In the genomic region with DNA sequence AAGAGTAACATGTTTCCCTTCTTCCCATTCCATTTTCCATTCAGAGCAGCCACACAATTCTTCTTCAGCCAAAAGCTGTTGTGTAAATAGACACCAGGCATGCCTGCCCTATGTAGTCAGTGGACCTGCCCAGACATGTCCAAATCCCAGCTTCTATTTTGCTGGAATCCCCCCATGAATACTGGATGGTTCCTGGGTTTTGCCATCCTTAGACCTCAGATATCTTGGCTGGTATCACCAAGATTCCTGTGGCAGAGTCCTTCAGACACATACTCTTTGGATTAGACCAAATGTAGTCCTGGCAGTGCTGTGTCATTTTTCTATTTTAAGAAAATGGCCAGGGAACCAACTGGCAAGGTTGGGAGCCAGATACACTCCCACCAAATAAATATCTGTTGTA, we compare ENCODE assay signal across 1 cellular context.
TF ChIP-seq lines count a peak whose summit lies in the region.

No MANE protein-coding gene starts in this region.

TF ChIP-seq in SK-N-SH, 30 proteins besides CTCF, POLR2A, EP300 and RAD21 (continued from another document):
- TF ChIP-seq, protein P1, sequence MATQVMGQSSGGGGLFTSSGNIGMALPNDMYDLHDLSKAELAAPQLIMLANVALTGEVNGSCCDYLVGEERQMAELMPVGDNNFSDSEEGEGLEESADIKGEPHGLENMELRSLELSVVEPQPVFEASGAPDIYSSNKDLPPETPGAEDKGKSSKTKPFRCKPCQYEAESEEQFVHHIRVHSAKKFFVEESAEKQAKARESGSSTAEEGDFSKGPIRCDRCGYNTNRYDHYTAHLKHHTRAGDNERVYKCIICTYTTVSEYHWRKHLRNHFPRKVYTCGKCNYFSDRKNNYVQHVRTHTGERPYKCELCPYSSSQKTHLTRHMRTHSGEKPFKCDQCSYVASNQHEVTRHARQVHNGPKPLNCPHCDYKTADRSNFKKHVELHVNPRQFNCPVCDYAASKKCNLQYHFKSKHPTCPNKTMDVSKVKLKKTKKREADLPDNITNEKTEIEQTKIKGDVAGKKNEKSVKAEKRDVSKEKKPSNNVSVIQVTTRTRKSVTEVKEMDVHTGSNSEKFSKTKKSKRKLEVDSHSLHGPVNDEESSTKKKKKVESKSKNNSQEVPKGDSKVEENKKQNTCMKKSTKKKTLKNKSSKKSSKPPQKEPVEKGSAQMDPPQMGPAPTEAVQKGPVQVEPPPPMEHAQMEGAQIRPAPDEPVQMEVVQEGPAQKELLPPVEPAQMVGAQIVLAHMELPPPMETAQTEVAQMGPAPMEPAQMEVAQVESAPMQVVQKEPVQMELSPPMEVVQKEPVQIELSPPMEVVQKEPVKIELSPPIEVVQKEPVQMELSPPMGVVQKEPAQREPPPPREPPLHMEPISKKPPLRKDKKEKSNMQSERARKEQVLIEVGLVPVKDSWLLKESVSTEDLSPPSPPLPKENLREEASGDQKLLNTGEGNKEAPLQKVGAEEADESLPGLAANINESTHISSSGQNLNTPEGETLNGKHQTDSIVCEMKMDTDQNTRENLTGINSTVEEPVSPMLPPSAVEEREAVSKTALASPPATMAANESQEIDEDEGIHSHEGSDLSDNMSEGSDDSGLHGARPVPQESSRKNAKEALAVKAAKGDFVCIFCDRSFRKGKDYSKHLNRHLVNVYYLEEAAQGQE (IDR thresholded peaks at IDR 0.05; ENCODE audit: low read depth, low read length): peak; percentile 45; the same call in 1 of the 2 replicates
- no peak for TF ChIP-seq ELF1 (IDR thresholded peaks at IDR 0.05)
- peak; percentile 20; the same call in 1 of the 2 replicates for TF ChIP-seq RXRA (IDR thresholded peaks at IDR 0.05; ENCODE audit: borderline replicate concordance, low read depth)
- TF ChIP-seq JUND (IDR thresholded peaks at IDR 0.05): peak; percentile 71
- TF ChIP-seq GABPA (IDR thresholded peaks at IDR 0.05; ENCODE audit: low read depth): no peak
- TF ChIP-seq SIN3A (IDR thresholded peaks at IDR 0.05; ENCODE audit: borderline replicate concordance, low read depth, low read length): peak; percentile 77; the same call in 1 of the 2 replicates
- peak; percentile 98 for TF ChIP-seq MEF2A (IDR thresholded peaks at IDR 0.05; ENCODE audit: borderline replicate concordance, low read depth)
- peak; percentile 57 for TF ChIP-seq POLR2AphosphoS5 (IDR thresholded peaks at IDR 0.05; ENCODE audit: low read depth, low read length)
- peak; percentile 88 for TF ChIP-seq NFIC (IDR thresholded peaks at IDR 0.05; ENCODE audit: borderline replicate concordance)
- TF ChIP-seq, protein P2, sequence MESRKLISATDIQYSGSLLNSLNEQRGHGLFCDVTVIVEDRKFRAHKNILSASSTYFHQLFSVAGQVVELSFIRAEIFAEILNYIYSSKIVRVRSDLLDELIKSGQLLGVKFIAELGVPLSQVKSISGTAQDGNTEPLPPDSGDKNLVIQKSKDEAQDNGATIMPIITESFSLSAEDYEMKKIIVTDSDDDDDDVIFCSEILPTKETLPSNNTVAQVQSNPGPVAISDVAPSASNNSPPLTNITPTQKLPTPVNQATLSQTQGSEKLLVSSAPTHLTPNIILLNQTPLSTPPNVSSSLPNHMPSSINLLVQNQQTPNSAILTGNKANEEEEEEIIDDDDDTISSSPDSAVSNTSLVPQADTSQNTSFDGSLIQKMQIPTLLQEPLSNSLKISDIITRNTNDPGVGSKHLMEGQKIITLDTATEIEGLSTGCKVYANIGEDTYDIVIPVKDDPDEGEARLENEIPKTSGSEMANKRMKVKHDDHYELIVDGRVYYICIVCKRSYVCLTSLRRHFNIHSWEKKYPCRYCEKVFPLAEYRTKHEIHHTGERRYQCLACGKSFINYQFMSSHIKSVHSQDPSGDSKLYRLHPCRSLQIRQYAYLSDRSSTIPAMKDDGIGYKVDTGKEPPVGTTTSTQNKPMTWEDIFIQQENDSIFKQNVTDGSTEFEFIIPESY (IDR thresholded peaks at IDR 0.05; ENCODE audit: borderline replicate concordance, low read depth): peak; percentile 64; the same call in 1 of the 2 replicates
- no peak for TF ChIP-seq MXI1 (IDR thresholded peaks at IDR 0.05; ENCODE audit: low read depth, low read length)
- TF ChIP-seq, protein P3, sequence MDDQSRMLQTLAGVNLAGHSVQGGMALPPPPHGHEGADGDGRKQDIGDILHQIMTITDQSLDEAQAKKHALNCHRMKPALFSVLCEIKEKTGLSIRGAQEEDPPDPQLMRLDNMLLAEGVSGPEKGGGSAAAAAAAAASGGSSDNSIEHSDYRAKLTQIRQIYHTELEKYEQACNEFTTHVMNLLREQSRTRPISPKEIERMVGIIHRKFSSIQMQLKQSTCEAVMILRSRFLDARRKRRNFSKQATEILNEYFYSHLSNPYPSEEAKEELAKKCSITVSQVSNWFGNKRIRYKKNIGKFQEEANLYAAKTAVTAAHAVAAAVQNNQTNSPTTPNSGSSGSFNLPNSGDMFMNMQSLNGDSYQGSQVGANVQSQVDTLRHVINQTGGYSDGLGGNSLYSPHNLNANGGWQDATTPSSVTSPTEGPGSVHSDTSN (IDR thresholded peaks at IDR 0.05): peak; percentile 62
- no peak for TF ChIP-seq CHD2 (IDR thresholded peaks at IDR 0.05; ENCODE audit: low read length, partially characterized antibody)
- no peak for TF ChIP-seq NRF1 (IDR thresholded peaks at IDR 0.05; ENCODE audit: low read depth, low read length)
- no peak for TF ChIP-seq RFX5 (IDR thresholded peaks at IDR 0.05; ENCODE audit: low read length)
- no peak for TF ChIP-seq RCOR1 (IDR thresholded peaks at IDR 0.05; ENCODE audit: low read length)
- TF ChIP-seq FOSL2 (IDR thresholded peaks at IDR 0.05; ENCODE audit: borderline replicate concordance, low read depth): peak; percentile 70
- TF ChIP-seq TEAD4 (IDR thresholded peaks at IDR 0.05; ENCODE audit: borderline replicate concordance, insufficient read depth): peak; percentile 86
